ENCODE assay signal across 19 cellular contexts in the genomic region with DNA sequence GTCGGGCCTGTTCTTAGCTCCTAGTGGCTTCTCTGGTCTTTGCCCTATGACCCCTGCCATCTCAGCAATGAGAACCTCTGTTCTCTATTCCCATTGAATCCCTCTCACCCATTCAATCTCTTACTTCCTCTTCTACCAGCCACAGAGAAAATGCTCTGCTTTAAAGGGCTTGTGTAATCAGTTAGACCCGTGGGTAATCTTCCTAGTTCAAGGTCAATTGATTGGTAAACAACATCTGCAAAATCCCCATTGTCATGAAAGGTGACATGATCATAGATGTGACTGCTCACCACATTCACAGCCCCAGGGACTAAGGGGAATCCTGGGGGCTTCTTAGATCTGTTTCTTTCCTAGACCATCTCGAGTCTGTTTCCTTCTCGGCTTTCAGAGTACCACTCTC. TPM values are rescaled to one million over a fixed set of nuclear protein-coding genes. Genes with fewer than 3 reads are reported as not detected.
A peak's percentile ranks its signal among the peaks of the same experiment; 100 is the strongest.
DNase-seq lines count a peak whose midpoint lies in the region; ATAC-seq, FAIRE-seq and TF ChIP-seq lines count a peak whose summit lies in the region.
"Had no signal": no experiment of that assay in that cellular context is flagged by ENCODE, and none has a peak within 500 bp of the region (broad histone marks: within the 10 kb centered on the region; RNA-seq: fewer than 3 reads in every experiment).

No MANE protein-coding gene starts in this region.

- no peak overlapping the region for H3K4me3 Mint-ChIP-seq in endothelial cell (ENCODE audit: unreplicated experiment)
- H3K4me3 Mint-ChIP-seq: activated naive CD8-positive, alpha-beta T cell treated with anti-CD3 and anti-CD28 coated beads, Interleukin-2, amount 10 ng/mL, durations not matched to agents 7 days and 5 days; H9 had no signal

- TF ChIP-seq EP300 in HepG2 (IDR thresholded peaks at IDR 0.05; ENCODE audit: low read depth in 2 of 2, low read length in 2 of 2) (peak in 1 of 2 experiments; percentile 68; a peak in 1 of 4 replicates), HepG2 (CRISPR knock-in tag; IDR thresholded peaks at IDR 0.05; ENCODE audit: borderline replicate concordance) (no peak)

- H3K27me3 Mint-ChIP-seq in endothelial cell (ENCODE audit: unreplicated experiment): peaks cover 6% of the 10 kb centered on the region

- H3K27me3 ChIP-seq in HepG2 (ENCODE audit: control insufficient read depth in 1 of 2, insufficient read depth in 2 of 2, low read length in 2 of 2): peaks cover 4 to 52% of the 10 kb centered on the region in 2 experiments; a peak in 4 of 5 replicates

- peaks cover 51% of the 10 kb centered on the region for H3K4me1 ChIP-seq in HepG2 (ENCODE audit: insufficient read depth, low read length)

- no peak overlapping the region for H3K27ac ChIP-seq in HepG2 (ENCODE audit: extremely low read length, insufficient read depth, low read length)
- H3K27ac ChIP-seq: 22Rv1 had no signal

- H3K4me1 Mint-ChIP-seq in endothelial cell (ENCODE audit: unreplicated experiment): peaks cover 5% of the 10 kb centered on the region

- H3K9me3 Mint-ChIP-seq in endothelial cell (ENCODE audit: unreplicated experiment): no peaks in the 10 kb centered on the region
- H3K9me3 Mint-ChIP-seq: activated naive CD8-positive, alpha-beta T cell treated with anti-CD3 and anti-CD28 coated beads, Interleukin-2, amount 10 ng/mL, durations not matched to agents 7 days and 5 days; H9 had no signal

- in situ Hi-C loops in HepG2 (cut with HindIII; ENCODE audit: extremely low pct_ligation_motif_present, low pct_unique_long_range_greater_than_20kb): no loop called here

- no peaks in the 10 kb centered on the region for H3K36me3 ChIP-seq in HepG2 (replicated peaks in 1 of 2; ENCODE audit: control insufficient read depth in 1 of 2, insufficient read depth in 2 of 2, low read length in 2 of 2)

- H3K27ac Mint-ChIP-seq in endothelial cell (ENCODE audit: unreplicated experiment): no peak overlapping the region
- H3K27ac Mint-ChIP-seq: activated naive CD8-positive, alpha-beta T cell treated with anti-CD3 and anti-CD28 coated beads, Interleukin-2, amount 10 ng/mL, durations not matched to agents 7 days and 5 days; H9 had no signal

- POLR2A ChIA-PET in HepG2 (lab: Yijun Ruan, JAX): no interaction called here

- no peak overlapping the region for H3K9ac ChIP-seq in HepG2 (ENCODE audit: insufficient read depth, low read depth, low read length)

- intact Hi-C loops in HepG2 (cut with micrococcal nuclease; ENCODE audit: unreplicated experiment): no loop called here

- peak; percentile 7 for DNase-seq in DMS53 (lab: John Stamatoyannopoulos, UW)
- no peak for DNase-seq in DMS53 treated with DMSO at 0.1 percent for 48 hours (lab: John Stamatoyannopoulos, UW; ENCODE audit: unreplicated experiment)
- peak; percentile 82 for DNase-seq in HepG2 (ENCODE audit: low spot score)
- DNase-seq in NCI-H510A treated with DMSO at 0.1 percent for 48 hours (lab: John Stamatoyannopoulos, UW): no peak
- DNase-seq in endothelial cell (ENCODE audit: low spot score): no peak
- no peak for DNase-seq in activated gamma-delta T cell treated with Interleukin-2 at 50 U/mL for 16 hours
- DNase-seq: activated CD4-positive, alpha-beta T cell treated with anti-CD3 and anti-CD28 coated beads, Interleukin-2, amount 50 U/mL, for 48 hours; activated naive CD8-positive, alpha-beta T cell treated with anti-CD3 and anti-CD28 coated beads, Interleukin-2, amount 10 ng/mL, durations not matched to agents 7 days and 5 days; H9; NCI-H1105 treated with DMSO at 0.1 percent for 48 hours; NK-92 treated with Interleukin-12 subunit alpha and Interleukin-12 subunit beta, amount 100 ng/mL, for 24 hours; stimulated activated CD4-positive, alpha-beta T cell treated with anti-CD3 and anti-CD28 coated beads, Interleukin-4, amount 100 ng/mL, for 4 hours had no signal

- CTCF ChIA-PET in HepG2 (lab: Yijun Ruan, JAX; ENCODE audit: low intra/inter-chr PET ratio, low total read pairs): no interaction called here

- no peaks in the 10 kb centered on the region for H4K20me1 ChIP-seq in HepG2 (ENCODE audit: insufficient read depth, low read length)

- peak; percentile 49 for ATAC-seq in GM21390 (IDR thresholded peaks at IDR 0.05; ENCODE audit: unreplicated experiment)
- peak; percentile 64 for ATAC-seq in HG03442 (IDR thresholded peaks at IDR 0.05; ENCODE audit: unreplicated experiment)
- ATAC-seq in HepG2: peak; percentile 47

- no TSS peak for BruUV-seq in HepG2 (replicated peaks; lab: Mats Ljungman, UMichigan)

- TF ChIP-seq CTCF in HepG2 (CRISPR knock-in tag; IDR thresholded peaks at IDR 0.05) (no peak), endothelial cell (IDR thresholded peaks at IDR 0.05; ENCODE audit: unreplicated experiment) (no peak)

- no peaks in the 10 kb centered on the region for H3K36me3 Mint-ChIP-seq in endothelial cell (ENCODE audit: low read depth, unreplicated experiment)
- H3K36me3 Mint-ChIP-seq: activated naive CD8-positive, alpha-beta T cell treated with anti-CD3 and anti-CD28 coated beads, Interleukin-2, amount 10 ng/mL, durations not matched to agents 7 days and 5 days had no signal

- FAIRE-seq in HepG2 (lab: Jason Lieb, UNC): peak; percentile 23
- FAIRE-seq: colon had no signal

- no peak overlapping the region for H2AFZ ChIP-seq in HepG2 (ENCODE audit: low read length)

- no peaks in the 10 kb centered on the region for H3K9me3 ChIP-seq in HepG2 (ENCODE audit: low read length)

- no peak for TF ChIP-seq POLR2A in HepG2 (IDR thresholded peaks at IDR 0.05; ENCODE audit: insufficient read depth in 1 of 2, low read depth in 2 of 2, low read length in 2 of 2)

- no peak for TF ChIP-seq RAD21 in HepG2 (CRISPR knock-in tag; IDR thresholded peaks at IDR 0.05)

- WGBS in HepG2 (ENCODE audit: low lambda C conversion rate): 19% methylated on average over 4 of the region's 4 CpGs

- H3K4me2 ChIP-seq in HepG2 (ENCODE audit: low read depth, low read length): peak overlapping the region; percentile 19

- H3K4me3 ChIP-seq in HepG2 (replicated peaks in 1 of 3; ENCODE audit: insufficient read depth in 1 of 3, low read depth in 2 of 3, low read length in 3 of 3): no peak overlapping the region

- no peaks in the 10 kb centered on the region for H3K79me2 ChIP-seq in HepG2 (ENCODE audit: insufficient read depth, low read length)

RNA-seq across cellular contexts. Expression of a gene that starts 7.2 kb away (rescaled TPM):
- total RNA-seq in HepG2 (2016; rRNA removed; fragmentation: Illumina TruSeq; extraction: Trizol) (0.11 TPM in 1 of 2 replicates, not detected in the other), endothelial cell (ENCODE audit: unreplicated experiment) (not detected)
- not detected in 2 replicates for total RNA-seq in HepG2 (2016; cell fraction: cytosol; rRNA removed; fragmentation: Illumina TruSeq; extraction: Trizol; ENCODE audit: low read depth)
- total RNA-seq in HepG2 (2016; cell fraction: insoluble cytoplasmic fraction; rRNA removed; fragmentation: Illumina TruSeq; extraction: Trizol): not detected in 2 replicates
- not detected in 2 replicates for total RNA-seq in HepG2 (2016; cell fraction: membrane; rRNA removed; fragmentation: Illumina TruSeq; extraction: Trizol)
- not detected in 2 replicates for total RNA-seq in HepG2 (2016; cell fraction: nucleus; rRNA removed; fragmentation: Illumina TruSeq; extraction: Trizol)
- polyA plus RNA-seq in HepG2 (2011; rRNA removed): 0.13 TPM in 1 of 2 replicates, not detected in the other
- polyA plus RNA-seq in HepG2 (2011; cell fraction: cytosol; rRNA removed): not detected in 2 replicates
- polyA plus RNA-seq in HepG2 (2011; cell fraction: nucleus; rRNA removed): 0.17 TPM in 1 of 2 replicates, not detected in the other
- polyA plus RNA-seq in HepG2 (2012): 0.11 TPM in 1 of 2 replicates, not detected in the other
- not detected in 2 replicates for polyA plus RNA-seq in HepG2 (2016; cell fraction: cytosol; fragmentation: Illumina TruSeq; extraction: Trizol; ENCODE audit: low read depth)
- not detected in 2 replicates for polyA plus RNA-seq in HepG2 (2016; cell fraction: insoluble cytoplasmic fraction; fragmentation: Illumina TruSeq; extraction: Trizol; ENCODE audit: low read depth)
- polyA plus RNA-seq in HepG2 (2016; cell fraction: membrane; fragmentation: Illumina TruSeq; extraction: Trizol; ENCODE audit: low read depth): 0.16 TPM in 1 of 2 replicates, not detected in the other
- polyA plus RNA-seq in HepG2 (2016; cell fraction: nucleus; fragmentation: Illumina TruSeq; extraction: Trizol; ENCODE audit: insufficient read depth, low read depth): 0.33 TPM in 1 of 2 replicates, not detected in the other
- 0.20 TPM in 1 of 2 replicates, not detected in the other for polyA minus RNA-seq in HepG2 (2011; rRNA and poly(A)+ RNA removed; ENCODE audit: low replicate concordance)
- not detected in 2 replicates for polyA minus RNA-seq in HepG2 (2011; cell fraction: cytosol; rRNA and poly(A)+ RNA removed)
- polyA minus RNA-seq in HepG2 (2011; cell fraction: nucleus; rRNA and poly(A)+ RNA removed): not detected in 2 replicates
- total RNA-seq: H9, mononuclear cell, pulmonary artery endothelial cell, subcutaneous adipose tissue had no signal

RNA-seq across cellular contexts. Expression of a gene that starts 13.6 kb away (rescaled TPM):
- total RNA-seq in HepG2 (2016; rRNA removed; fragmentation: Illumina TruSeq; extraction: Trizol) (0.46 and 0.82 TPM in 2 replicates), endothelial cell (ENCODE audit: unreplicated experiment) (not detected)
- total RNA-seq in HepG2 (2016; cell fraction: cytosol; rRNA removed; fragmentation: Illumina TruSeq; extraction: Trizol; ENCODE audit: low read depth): 0.26 and 0.40 TPM in 2 replicates
- total RNA-seq in HepG2 (2016; cell fraction: insoluble cytoplasmic fraction; rRNA removed; fragmentation: Illumina TruSeq; extraction: Trizol): 0.62 and 0.93 TPM in 2 replicates
- 0.37 and 0.83 TPM in 2 replicates for total RNA-seq in HepG2 (2016; cell fraction: membrane; rRNA removed; fragmentation: Illumina TruSeq; extraction: Trizol)
- total RNA-seq in HepG2 (2016; cell fraction: nucleus; rRNA removed; fragmentation: Illumina TruSeq; extraction: Trizol): 1.1 and 1.3 TPM in 2 replicates
- polyA plus RNA-seq in HepG2 (2011; rRNA removed): 4.1 and 4.5 TPM in 2 replicates
- polyA plus RNA-seq in HepG2 (2011; cell fraction: cytosol; rRNA removed): 4.5 and 6.1 TPM in 2 replicates
- polyA plus RNA-seq in HepG2 (2011; cell fraction: nucleus; rRNA removed): 9.6 and 13.9 TPM in 2 replicates
- polyA plus RNA-seq in HepG2 (2012): 0.48 and 0.80 TPM in 2 replicates
- polyA plus RNA-seq in HepG2 (2016; cell fraction: cytosol; fragmentation: Illumina TruSeq; extraction: Trizol; ENCODE audit: low read depth): 0.21 and 0.37 TPM in 2 replicates
- polyA plus RNA-seq in HepG2 (2016; cell fraction: insoluble cytoplasmic fraction; fragmentation: Illumina TruSeq; extraction: Trizol; ENCODE audit: low read depth): 0.58 and 0.71 TPM in 2 replicates
- polyA plus RNA-seq in HepG2 (2016; cell fraction: membrane; fragmentation: Illumina TruSeq; extraction: Trizol; ENCODE audit: low read depth): 0.35 and 0.43 TPM in 2 replicates
- 1.0 and 1.6 TPM in 2 replicates for polyA plus RNA-seq in HepG2 (2016; cell fraction: nucleus; fragmentation: Illumina TruSeq; extraction: Trizol; ENCODE audit: insufficient read depth, low read depth)
- polyA minus RNA-seq in HepG2 (2011; rRNA and poly(A)+ RNA removed; ENCODE audit: low replicate concordance): 14.4 TPM in 1 of 2 replicates, not detected in the other
- 3.1 and 3.4 TPM in 2 replicates for polyA minus RNA-seq in HepG2 (2011; cell fraction: cytosol; rRNA and poly(A)+ RNA removed)
- polyA minus RNA-seq in HepG2 (2011; cell fraction: nucleus; rRNA and poly(A)+ RNA removed): 3.7 and 6.6 TPM in 2 replicates
- total RNA-seq: pulmonary artery endothelial cell had no signal

RNA-seq across cellular contexts. Expression of a gene that starts 36.2 kb away (rescaled TPM):
- total RNA-seq in HepG2 (2016; rRNA removed; fragmentation: Illumina TruSeq; extraction: Trizol) (2.2 and 2.4 TPM in 2 replicates), endothelial cell (ENCODE audit: unreplicated experiment) (2.3 TPM)
- total RNA-seq in HepG2 (2016; cell fraction: cytosol; rRNA removed; fragmentation: Illumina TruSeq; extraction: Trizol; ENCODE audit: low read depth): 0.30 and 0.44 TPM in 2 replicates
- 1.8 and 1.9 TPM in 2 replicates for total RNA-seq in HepG2 (2016; cell fraction: insoluble cytoplasmic fraction; rRNA removed; fragmentation: Illumina TruSeq; extraction: Trizol)
- total RNA-seq in HepG2 (2016; cell fraction: membrane; rRNA removed; fragmentation: Illumina TruSeq; extraction: Trizol): 1.2 and 1.4 TPM in 2 replicates
- total RNA-seq in HepG2 (2016; cell fraction: nucleus; rRNA removed; fragmentation: Illumina TruSeq; extraction: Trizol): 2.6 and 3.1 TPM in 2 replicates
- 2.4 and 3.0 TPM in 2 replicates for polyA plus RNA-seq in HepG2 (2011; rRNA removed)
- 2.3 and 2.6 TPM in 2 replicates for polyA plus RNA-seq in HepG2 (2011; cell fraction: cytosol; rRNA removed)
- 3.9 and 4.1 TPM in 2 replicates for polyA plus RNA-seq in HepG2 (2011; cell fraction: nucleus; rRNA removed)
- 1.4 and 1.9 TPM in 2 replicates for polyA plus RNA-seq in HepG2 (2012)
- polyA plus RNA-seq in HepG2 (2016; cell fraction: cytosol; fragmentation: Illumina TruSeq; extraction: Trizol; ENCODE audit: low read depth): 0.21 and 0.70 TPM in 2 replicates
- 2.0 and 2.3 TPM in 2 replicates for polyA plus RNA-seq in HepG2 (2016; cell fraction: insoluble cytoplasmic fraction; fragmentation: Illumina TruSeq; extraction: Trizol; ENCODE audit: low read depth)
- polyA plus RNA-seq in HepG2 (2016; cell fraction: membrane; fragmentation: Illumina TruSeq; extraction: Trizol; ENCODE audit: low read depth): 0.58 and 1.0 TPM in 2 replicates
- 2.1 and 2.3 TPM in 2 replicates for polyA plus RNA-seq in HepG2 (2016; cell fraction: nucleus; fragmentation: Illumina TruSeq; extraction: Trizol; ENCODE audit: insufficient read depth, low read depth)
- 0.49 and 8.2 TPM in 2 replicates for polyA minus RNA-seq in HepG2 (2011; rRNA and poly(A)+ RNA removed; ENCODE audit: low replicate concordance)
- 3.3 and 4.7 TPM in 2 replicates for polyA minus RNA-seq in HepG2 (2011; cell fraction: cytosol; rRNA and poly(A)+ RNA removed)
- polyA minus RNA-seq in HepG2 (2011; cell fraction: nucleus; rRNA and poly(A)+ RNA removed): 10.0 and 11.3 TPM in 2 replicates

Comparison
In these comparisons a context has a peak if more than half of its experiments do, and no peak if none do; other contexts are left out.
1. DNase-seq: peak in DMS53 (single experiment) and HepG2 (single experiment); none in DMS53 treated with DMSO at 0.1 percent for 48 hours (single experiment), NCI-H510A treated with DMSO at 0.1 percent for 48 hours (single experiment), endothelial cell (single experiment) and activated gamma-delta T cell treated with Interleukin-2 at 50 U/mL for 16 hours (single experiment).
2. Peak in every context shown above with its lines, with median percentiles within 50 percentile points of each other: ATAC-seq.